Comparison of ENCODE assay signal across 22 cellular contexts in genomic region chr9:98743818-98744611, GRCh38. TPM values are rescaled to one million over a fixed set of nuclear protein-coding genes. Genes with fewer than 3 reads are reported as not detected.
DNase-seq lines count a peak whose midpoint lies in the region; ATAC-seq and TF ChIP-seq lines count a peak whose summit lies in the region.
"Had no signal": no experiment of that assay in that cellular context is flagged by ENCODE, and none has a peak within 500 bp of the region (broad histone marks: within the 10 kb centered on the region; RNA-seq: fewer than 3 reads in every experiment).

No MANE protein-coding gene starts in this region.

- H4K20me1 ChIP-seq in BLaER1 (no peaks in the 10 kb centered on the region), OCI-LY1 (ENCODE audit: insufficient read depth, low read length) (no peaks in the 10 kb centered on the region)

- H3K27ac ChIP-seq in BLaER1 (no peak overlapping the region), OCI-LY1 (ENCODE audit: low read depth, low read length, poor library complexity, severe bottlenecking) (peak overlapping the region; percentile 6), spleen (no peak overlapping the region), right cardiac atrium (ENCODE audit: low read length) (no peak overlapping the region)
- H3K27ac ChIP-seq: C4-2B, GM23248 had no signal

- peaks cover 3% of the 10 kb centered on the region; the same call in 1 of the 2 replicates for H3K9me3 ChIP-seq in BLaER1
- H3K9me3 ChIP-seq in OCI-LY1 (ENCODE audit: low read length), result no peaks in the 10 kb centered on the region
- peaks cover 0 to 10% (median 2%) of the 10 kb centered on the region in 8 donors for H3K9me3 ChIP-seq in spleen
- H3K9me3 ChIP-seq in right cardiac atrium (ENCODE audit: control insufficient read depth, low read length), result no peaks in the 10 kb centered on the region
- H3K9me3 ChIP-seq: A549, BE2C, Caco-2 had no signal

- ATAC-seq in right cardiac atrium, result no peak
- no peak for ATAC-seq in HG02852 (IDR thresholded peaks at IDR 0.05; ENCODE audit: unreplicated experiment)
- ATAC-seq: CD8-positive, alpha-beta T cell; GM12878 had no signal

- H3K4me2 ChIP-seq in BLaER1 (peak overlapping the region; percentile 34; the same call in 1 of the 2 replicates), OCI-LY1 (ENCODE audit: low read length) (no peak overlapping the region; the same call in 1 of the 2 replicates)
- H3K4me2 ChIP-seq: A549 had no signal

- DNase-seq in germinal center (ENCODE audit: low spot score) (peak; percentile 27), spleen (peak; percentile 46), right cardiac atrium (no peak), nucleus accumbens (lab: John Stamatoyannopoulos, UW) (no peak)
- DNase-seq: 8988T; ACHN; AML-193; BE2C; Caco-2; CD4-positive, CD25-positive, alpha-beta regulatory T cell; CD8-positive, alpha-beta T cell; DMS153; DND-41; GM23248; H7; HCEC 1CT had no signal

- H2AFZ ChIP-seq in OCI-LY1 (ENCODE audit: low read length), result no peak overlapping the region
- H2AFZ ChIP-seq: GM23248 had no signal

- no peaks in the 10 kb centered on the region for H3K27me3 ChIP-seq in BLaER1
- H3K27me3 ChIP-seq in OCI-LY1 (ENCODE audit: insufficient read depth, low read length), result no peaks in the 10 kb centered on the region
- no peaks in the 10 kb centered on the region for H3K27me3 ChIP-seq in spleen (replicated peaks in 1 of 7)
- no peaks in the 10 kb centered on the region for H3K27me3 ChIP-seq in right cardiac atrium (ENCODE audit: control insufficient read depth, insufficient read depth)
- H3K27me3 ChIP-seq: BE2C had no signal

- no peak for TF ChIP-seq POLR2A in spleen (IDR thresholded peaks at IDR 0.05)

- H3K36me3 ChIP-seq in BLaER1, result peaks cover 72% of the 10 kb centered on the region
- peaks cover 11% of the 10 kb centered on the region; the same call in 1 of the 2 replicates for H3K36me3 ChIP-seq in OCI-LY1 (ENCODE audit: insufficient read depth, low read length)
- H3K36me3 ChIP-seq in spleen, result peaks cover 0 to 41% (median 6%) of the 10 kb centered on the region in 6 donors
- H3K36me3 ChIP-seq: BE2C had no signal

- H3K4me3 ChIP-seq in BLaER1 (no peak overlapping the region), OCI-LY1 (ENCODE audit: low read depth, low read length, poor library complexity, severe bottlenecking) (no peak overlapping the region), spleen (no peak overlapping the region), right cardiac atrium (ENCODE audit: low read length) (no peak overlapping the region)
- H3K4me3 ChIP-seq: A549, GM12878, GM23248 had no signal

- H3K9ac ChIP-seq in BLaER1, result no peak overlapping the region
- no peak overlapping the region; the same call in 1 of the 2 replicates for H3K9ac ChIP-seq in OCI-LY1 (ENCODE audit: low read length)
- H3K9ac ChIP-seq: GM23248 had no signal

- TF ChIP-seq CTCF in OCI-LY1 (IDR thresholded peaks at IDR 0.05; ENCODE audit: low read length), result no peak
- no peak for TF ChIP-seq CTCF in spleen (IDR thresholded peaks at IDR 0.05 in 8 of 11, conservative IDR thresholded peaks at IDR 0.05 in 3 of 11)

- WGBS in spleen, 5 donors, result 86 to 95% (median 95%) methylated on average over 14 of the region's 14 CpGs
- 94% methylated on average over 14 of the region's 14 CpGs for WGBS in right cardiac atrium

- no peaks in the 10 kb centered on the region for H3K79me2 ChIP-seq in OCI-LY1 (ENCODE audit: insufficient read depth, low read length)

- peaks cover 15% of the 10 kb centered on the region for H3K4me1 ChIP-seq in BLaER1
- peaks cover 18% of the 10 kb centered on the region for H3K4me1 ChIP-seq in OCI-LY1 (ENCODE audit: insufficient read depth, low read length, severe bottlenecking)
- no peaks in the 10 kb centered on the region for H3K4me1 ChIP-seq in spleen
- no peaks in the 10 kb centered on the region for H3K4me1 ChIP-seq in right cardiac atrium (ENCODE audit: control insufficient read depth, insufficient read depth, low read length)
- H3K4me1 ChIP-seq: Caco-2 had no signal

- no peaks in the 10 kb centered on the region for H3K9me2 ChIP-seq in OCI-LY1 (ENCODE audit: low read depth, low read length)

- intact Hi-C loops in spleen (cut with DNase I; ENCODE audit: low total_unique reads) (no loop called here), right cardiac atrium (cut with DNase I) (no loop called here)

- no peaks in the 10 kb centered on the region for H3F3A ChIP-seq in OCI-LY1 (ENCODE audit: insufficient read depth, low read length)

RNA-seq across cellular contexts. Expression of gene GABBR2, which starts 35.3 kb away (rescaled TPM):
- total RNA-seq in spleen (under 1 TPM in 1 of 7 donors, not detected in 6; 0.32 TPM), right cardiac atrium (not detected)
- polyA plus RNA-seq in spleen (under 1 TPM in 2 of 3 donors, not detected in 1; 0.03 to 0.07 TPM), right cardiac atrium (not detected)
- total RNA-seq: CD4-positive, CD25-positive, alpha-beta regulatory T cell; CD8-positive, alpha-beta T cell had no signal
- polyA plus RNA-seq: CD4-positive, CD25-positive, alpha-beta regulatory T cell had no signal

RNA-seq across cellular contexts. Expression of gene ANKS6, which starts 52.3 kb away (rescaled TPM):
- total RNA-seq in spleen (1 to 10 TPM; 5.2 to 9.4 (median 7.0) TPM), right cardiac atrium (1 to 10 TPM; 4.6 to 7.9 (median 6.1) TPM)
- polyA plus RNA-seq in spleen (1 to 10 TPM; 4.9 to 8.2 (median 7.7) TPM), right cardiac atrium (3.6 TPM)

Comparison
In these comparisons a context has a peak if more than half of its experiments do, and no peak if none do; other contexts are left out.
1. DNase-seq: peak in germinal center (single experiment) and spleen (single experiment); none in right cardiac atrium (0 of 3) and nucleus accumbens (0 of 56).